ENCODE assay signal across 11 cellular contexts in the genomic region with DNA sequence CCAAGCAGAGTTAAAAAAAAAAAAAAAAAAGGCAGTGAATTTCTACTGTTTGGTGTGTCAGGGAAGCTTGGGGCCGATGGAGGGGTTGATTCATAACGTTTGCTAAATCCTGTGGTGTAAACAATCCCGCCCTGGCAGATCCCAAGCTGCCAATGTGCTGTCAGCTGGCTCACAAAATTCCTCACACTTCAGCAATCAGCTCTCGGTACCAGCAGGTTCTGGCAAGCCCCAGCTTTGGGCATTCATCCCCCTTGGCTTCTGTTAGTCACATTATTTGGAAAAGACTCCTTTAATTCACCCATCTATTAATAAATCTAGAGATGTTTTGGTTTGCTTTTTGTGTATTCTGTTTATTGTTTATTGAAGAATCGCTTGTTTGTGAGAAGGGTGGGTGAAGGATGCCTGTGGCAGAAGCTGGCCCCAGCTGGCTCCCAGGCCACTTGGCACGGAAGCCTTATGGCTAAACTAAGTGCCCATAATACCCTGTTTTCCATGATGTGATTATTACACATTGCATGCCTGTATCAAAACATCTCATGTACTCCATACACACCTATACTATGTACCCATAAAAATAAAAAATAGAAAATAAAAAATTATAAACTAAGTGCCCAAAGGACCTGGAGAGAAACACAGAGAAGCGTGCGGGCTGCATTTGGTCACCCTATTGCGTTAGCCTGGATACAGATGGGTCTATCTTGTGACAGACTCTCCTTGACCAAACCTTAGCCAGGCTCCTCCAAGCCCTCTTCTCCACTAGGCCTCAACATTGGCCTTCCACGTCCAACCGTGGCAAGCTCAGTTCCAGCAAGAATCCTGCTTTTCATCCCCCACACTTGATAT.
A peak's percentile ranks its signal among the peaks of the same experiment; 100 is the strongest.
DNase-seq lines count a peak whose midpoint lies in the region; ATAC-seq, FAIRE-seq and TF ChIP-seq lines count a peak whose summit lies in the region.
"Had no signal": no experiment of that assay in that cellular context is flagged by ENCODE, and none has a peak within 500 bp of the region (broad histone marks: within the 10 kb centered on the region; RNA-seq: fewer than 3 reads in every experiment).

No MANE protein-coding gene starts in this region.

- peaks cover 2 to 18% of the 10 kb centered on the region in 2 donors for H3K36me3 ChIP-seq in kidney (ENCODE audit: control insufficient read depth in 1 of 2, insufficient read depth in 2 of 2, low read length in 2 of 2)

- H3K27ac Mint-ChIP-seq in T-helper 2 cell treated with Interferon-gamma antibody and Interleukin-4, amounts not matched to agents 5 μg/mL and 100 μg/mL, for 36 hours: no peak overlapping the region

- no peak overlapping the region for H3K4me3 Mint-ChIP-seq in T-helper 2 cell treated with Interferon-gamma antibody and Interleukin-4, amounts not matched to agents 5 μg/mL and 100 μg/mL, for 36 hours
- H3K4me3 Mint-ChIP-seq: naive B cell had no signal

- H3K27ac ChIP-seq in kidney (ENCODE audit: low read depth in 2 of 2, low read length in 2 of 2): peak overlapping the region; percentile 13 to 19
- H3K27ac ChIP-seq: SK-N-MC had no signal

- H3K4me3 ChIP-seq in choroid plexus epithelial cell (ENCODE audit: low read depth, low read length) (no peak overlapping the region), kidney (ENCODE audit: low read length in 2 of 2) (no peak overlapping the region)
- H3K4me3 ChIP-seq: SK-N-MC had no signal

- no peaks in the 10 kb centered on the region for H3K27me3 Mint-ChIP-seq in T-helper 2 cell treated with Interferon-gamma antibody and Interleukin-4, amounts not matched to agents 5 μg/mL and 100 μg/mL, for 36 hours (ENCODE audit: low read depth)
- H3K27me3 Mint-ChIP-seq: naive B cell had no signal

- H3K9ac ChIP-seq in kidney (ENCODE audit: low read length in 2 of 2): no peak overlapping the region

- H3K9me3 ChIP-seq in kidney (ENCODE audit: control insufficient read depth in 1 of 2, low read length in 2 of 2): no peaks in the 10 kb centered on the region

- no peak for TF ChIP-seq CTCF in choroid plexus epithelial cell (conservative IDR thresholded peaks at IDR 0.05; ENCODE audit: low read depth, low read length)
- TF ChIP-seq CTCF in kidney (IDR thresholded peaks at IDR 0.05; ENCODE audit: borderline replicate concordance, extremely low read depth, insufficient read depth): no peak

- H3K36me3 Mint-ChIP-seq in T-helper 2 cell treated with Interferon-gamma antibody and Interleukin-4, amounts not matched to agents 5 μg/mL and 100 μg/mL, for 36 hours (ENCODE audit: low read depth): no peaks in the 10 kb centered on the region

- H3K4me1 Mint-ChIP-seq in T-helper 2 cell treated with Interferon-gamma antibody and Interleukin-4, amounts not matched to agents 5 μg/mL and 100 μg/mL, for 36 hours (ENCODE audit: low read depth): no peaks in the 10 kb centered on the region

- no peak for ATAC-seq in HG03565 (IDR thresholded peaks at IDR 0.05; ENCODE audit: unreplicated experiment)

- intact Hi-C loops in kidney (cut with DNase I): no loop called here

- H3K4me1 ChIP-seq in kidney (ENCODE audit: control insufficient read depth in 1 of 2, insufficient read depth in 1 of 2, low read depth in 1 of 2, low read length in 2 of 2): peaks cover 2 to 8% of the 10 kb centered on the region in 2 donors

- DNase-seq in HPDE6-E6E7 (ENCODE audit: extremely low spot score): peak; percentile 80
- peak; percentile 42 for DNase-seq in choroid plexus epithelial cell (ENCODE audit: low read depth)
- DNase-seq in kidney: no peak
- peak; percentile 55 for DNase-seq in superior temporal gyrus (ENCODE audit: extremely low spot score)
- no peak for DNase-seq in T-helper 2 cell treated with Interferon-gamma antibody and Interleukin-4, amounts not matched to agents 5 μg/mL and 100 μg/mL, for 36 hours (ENCODE audit: low spot score)
- DNase-seq in 8988T: no peak
- DNase-seq in NCI-H1417 (lab: John Stamatoyannopoulos, UW): no peak
- DNase-seq: activated T-cell treated with anti-CD3 and anti-CD28 coated beads for 4 hours, naive B cell had no signal

- no peaks in the 10 kb centered on the region for H3K9me3 Mint-ChIP-seq in T-helper 2 cell treated with Interferon-gamma antibody and Interleukin-4, amounts not matched to agents 5 μg/mL and 100 μg/mL, for 36 hours

- FAIRE-seq in kidney (lab: Jason Lieb, UNC): no peak

Comparison
In these comparisons a context has a peak if more than half of its experiments do, and no peak if none do; other contexts are left out.
1. DNase-seq: peak in HPDE6-E6E7 (single experiment), choroid plexus epithelial cell (single experiment) and superior temporal gyrus (single experiment); none in kidney (single experiment), T-helper 2 cell treated with Interferon-gamma antibody and Interleukin-4, amounts not matched to agents 5 μg/mL and 100 μg/mL, for 36 hours (single experiment), 8988T (single experiment) and NCI-H1417 (0 of 3).